ENCODE assay signal across 1 cellular context in the genomic region with DNA sequence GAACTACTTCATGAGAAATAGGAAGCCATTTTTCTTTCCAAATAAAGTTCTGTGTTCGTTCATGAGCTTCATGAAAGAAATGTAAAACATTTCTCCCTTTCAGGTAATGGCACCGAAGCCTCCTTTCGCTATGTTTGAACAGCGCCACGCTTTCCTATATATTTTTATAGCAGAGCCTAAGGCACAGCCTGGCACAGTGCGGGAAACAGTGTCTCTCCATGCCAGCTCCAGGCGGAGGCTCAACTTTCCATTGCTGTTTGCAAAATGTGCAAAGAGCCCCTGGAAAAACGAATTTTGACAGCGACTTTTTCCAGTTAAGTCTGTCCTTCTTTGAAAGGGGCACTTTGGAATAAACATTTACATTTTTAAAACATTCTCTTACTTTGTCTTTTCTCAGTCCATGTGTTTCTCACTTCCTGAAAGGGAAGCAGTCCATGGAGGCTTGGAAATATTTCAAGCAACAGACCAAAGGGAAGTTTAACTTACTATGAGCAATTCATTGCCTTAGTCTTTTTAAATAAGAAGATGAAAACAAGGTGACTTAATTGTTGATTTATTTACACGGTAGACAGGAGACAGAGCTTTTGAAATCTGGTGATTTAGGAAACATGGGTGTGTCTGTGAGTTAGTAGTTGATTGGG.
TF ChIP-seq lines count a peak whose summit lies in the region.

No MANE protein-coding gene starts in this region.

TF ChIP-seq in K562, 482 proteins besides CTCF, POLR2A, EP300 and RAD21:
- TF ChIP-seq CBX8 (IDR thresholded peaks at IDR 0.05; ENCODE audit: borderline replicate concordance, extremely low read depth, low read depth, low read length, poor library complexity, severe bottlenecking) (peak; percentile 90), NR4A1 (CRISPR knock-in tag; IDR thresholded peaks at IDR 0.05) (no peak), NR4A1 (tag; IDR thresholded peaks at IDR 0.05) (peak; percentile 44; the same call in 1 of the 2 replicates), RNF2 (IDR thresholded peaks at IDR 0.05) (peak; percentile 50; the same call in 1 of the 2 replicates), ZNF75A (CRISPR knock-in tag; IDR thresholded peaks at IDR 0.05) (no peak)
